ENCODE assay signal across 8 cellular contexts in the genomic region with DNA sequence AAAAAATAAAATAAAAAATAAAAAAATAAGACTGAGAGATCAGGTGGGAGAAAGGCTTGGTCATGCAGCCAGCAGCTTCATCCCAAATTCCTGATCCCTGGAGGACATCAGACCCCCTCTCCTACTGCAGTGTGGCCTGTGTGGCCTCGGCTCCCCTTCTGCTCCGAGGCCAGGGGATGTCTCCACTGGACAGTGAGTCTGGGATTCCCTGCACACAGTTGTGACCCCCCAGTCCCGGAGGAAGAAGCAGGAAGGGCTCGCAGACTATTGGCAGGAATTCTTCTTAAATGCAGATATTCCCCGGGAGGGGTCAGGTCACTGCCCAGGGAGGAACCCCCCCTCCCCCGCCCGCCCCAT. TPM values are rescaled to one million over a fixed set of nuclear protein-coding genes. Genes with fewer than 3 reads are reported as not detected.
DNase-seq lines count a peak whose midpoint lies in the region; ATAC-seq and TF ChIP-seq lines count a peak whose summit lies in the region.

No MANE protein-coding gene starts in this region.

- H3K4me1 Mint-ChIP-seq in endodermal cell: no peaks in the 10 kb centered on the region

- H3K27ac Mint-ChIP-seq in endodermal cell: no peak overlapping the region

- no peaks in the 10 kb centered on the region for H3K27me3 ChIP-seq in DOHH2 (ENCODE audit: control insufficient read depth, low read length)
- no peaks in the 10 kb centered on the region for H3K27me3 ChIP-seq in endodermal cell (ENCODE audit: control insufficient read depth, insufficient read depth, low read length, poor library complexity, severe bottlenecking)

- H3K79me2 ChIP-seq in DOHH2 (ENCODE audit: control insufficient read depth, low read length): 0 out of 2 replicates have a peak, but pooled peaks cover 3% of the 10 kb centered on the region

- peaks cover 3% of the 10 kb centered on the region for H3K27me3 Mint-ChIP-seq in endodermal cell (ENCODE audit: insufficient read depth)

- H3K4me1 ChIP-seq in DOHH2 (ENCODE audit: control insufficient read depth, low read length) (peaks cover 9% of the 10 kb centered on the region), endodermal cell (ENCODE audit: control insufficient read depth, insufficient read depth, low read length) (no peaks in the 10 kb centered on the region)

- peak overlapping the region; percentile 80 for H3K4me3 Mint-ChIP-seq in endodermal cell

- H3K36me3 ChIP-seq in DOHH2 (ENCODE audit: control insufficient read depth, low read length) (no peaks in the 10 kb centered on the region), endodermal cell (ENCODE audit: control insufficient read depth, insufficient read depth, low read length) (no peaks in the 10 kb centered on the region)

- peaks cover 3% of the 10 kb centered on the region for H3K36me3 Mint-ChIP-seq in endodermal cell (ENCODE audit: low read depth)

- H3K9me2 ChIP-seq in DOHH2 (replicated peaks; ENCODE audit: control insufficient read depth, low read length): no peaks in the 10 kb centered on the region

- H3K9me3 ChIP-seq in DOHH2 (ENCODE audit: control insufficient read depth, insufficient read depth, low read length): no peaks in the 10 kb centered on the region
- H3K9me3 ChIP-seq in endodermal cell (ENCODE audit: control insufficient read depth, low read length): no peaks in the 10 kb centered on the region

- TF ChIP-seq CTCF in DOHH2 (IDR thresholded peaks at IDR 0.05; ENCODE audit: low read depth, low read length, poor library complexity, severe bottlenecking) (no peak), endodermal cell (conservative IDR thresholded peaks at IDR 0.05) (no peak), omental fat pad (IDR thresholded peaks at IDR 0.05) (no peak)

- H3K27ac ChIP-seq in DOHH2 (ENCODE audit: low read depth, low read length) (no peak overlapping the region), endodermal cell (ENCODE audit: low read depth, low read length) (no peak overlapping the region)

- DNase-seq in Jurkat, Clone E6-1 (ENCODE audit: low read depth, low spot score): no peak
- DNase-seq in endodermal cell (no peak), omental fat pad (ENCODE audit: low spot score) (no peak), SKM-1 (lab: John Stamatoyannopoulos, UW; ENCODE audit: unreplicated experiment) (no peak), C1 segment of cervical spinal cord (lab: John Stamatoyannopoulos, UW) (no peak), T-helper 9 cell (no peak)

- peaks cover 12% of the 10 kb centered on the region for H3K9me3 Mint-ChIP-seq in endodermal cell

- ATAC-seq in omental fat pad (ENCODE audit: low FRiP score) (peak; percentile 30), GM18520 (IDR thresholded peaks at IDR 0.05; ENCODE audit: unreplicated experiment) (no peak)

- WGBS in endodermal cell (ENCODE audit: insufficient coverage in 1 of 2, insufficient read length in 1 of 2), 2 experiments: 7 to 26% methylated on average over 3 to 7 of the region's 7 CpGs

- H3K9ac ChIP-seq in endodermal cell (ENCODE audit: extremely low read depth, low read length, poor library complexity, severe bottlenecking): no peak overlapping the region

- peak overlapping the region; percentile 96 for H3K4me3 ChIP-seq in DOHH2 (ENCODE audit: low read length)
- peak overlapping the region; percentile 87 for H3K4me3 ChIP-seq in Jurkat, Clone E6-1 (ENCODE audit: low read length)
- peak overlapping the region; percentile 90 for H3K4me3 ChIP-seq in endodermal cell (ENCODE audit: low read length)

- no peaks in the 10 kb centered on the region for H3F3A ChIP-seq in DOHH2 (ENCODE audit: control insufficient read depth, insufficient read depth)

- H4K20me1 ChIP-seq in DOHH2 (ENCODE audit: control insufficient read depth, insufficient read depth, low read depth, low read length): no peaks in the 10 kb centered on the region

- H3K4me2 ChIP-seq in DOHH2 (ENCODE audit: low read length): peak overlapping the region; percentile 97

RNA-seq across cellular contexts. Expression of a gene that starts 41.9 kb away (rescaled TPM):
- polyA plus RNA-seq in Jurkat, Clone E6-1 (2012; ENCODE audit: insufficient read depth, insufficient read length): 5.8 TPM
- 10 to 100 TPM; 22.0 to 30.5 TPM for total RNA-seq in endodermal cell
- polyA plus RNA-seq in endodermal cell (2013, experiment 1 of 2): 22.4 TPM
- 23.3 TPM for polyA plus RNA-seq in endodermal cell (2013, experiment 2 of 2)
- 10 to 100 TPM in 1 of 4 donors, 1 to 10 TPM in 3; 5.4 to 12.1 (median 6.2) TPM for total RNA-seq in omental fat pad
